ENCODE assay signal across 8 cellular contexts in genomic region chr15:64905119-64905831, GRCh38. TPM values are rescaled to one million over a fixed set of nuclear protein-coding genes. Genes with fewer than 3 reads are reported as not detected.
A peak's percentile ranks its signal among the peaks of the same experiment; 100 is the strongest.
DNase-seq lines count a peak whose midpoint lies in the region; ATAC-seq and TF ChIP-seq lines count a peak whose summit lies in the region.

No MANE protein-coding gene starts in this region.

- H3K9me3 Mint-ChIP-seq in glutamatergic neuron (ENCODE audit: unreplicated experiment): peaks cover 15% of the 10 kb centered on the region

- CTCF ChIA-PET in HCT116 (lab: Charles Lee): no interaction called here

- RAD21 ChIA-PET in HCT116 (lab: Charles Lee; ENCODE audit: low non-redundant PET in 1 of 2, low total read pairs in 2 of 2, uncharacterized antibody in 2 of 2, unreplicated experiment in 2 of 2): no interaction called here

- H3K27ac Mint-ChIP-seq in glutamatergic neuron (ENCODE audit: unreplicated experiment): peak overlapping the region; percentile 95

- peak overlapping the region; percentile 91 for H3K4me3 Mint-ChIP-seq in glutamatergic neuron (ENCODE audit: unreplicated experiment)

- H3K4me1 ChIP-seq in BLaER1: peaks cover 21% of the 10 kb centered on the region
- H3K4me1 ChIP-seq in HCT116 (ENCODE audit: control insufficient read depth in 1 of 2, insufficient read depth in 2 of 2, low read length in 2 of 2): peaks cover 0 to 4% of the 10 kb centered on the region in 2 experiments; a peak in 1 of 4 replicates
- peaks cover 0 to 14% of the 10 kb centered on the region in 2 donors for H3K4me1 ChIP-seq in thoracic aorta (ENCODE audit: control insufficient read depth in 1 of 2, low read depth in 2 of 2)

- no peaks in the 10 kb centered on the region for H3K79me2 ChIP-seq in HCT116 (ENCODE audit: insufficient read depth, low read length)

- POLR2A ChIA-PET in HCT116 (lab: Charles Lee): no interaction called here

- H3K4me2 ChIP-seq in BLaER1: peak overlapping the region; percentile 68
- peak overlapping the region; percentile 15; the same call in 1 of the 2 replicates for H3K4me2 ChIP-seq in HCT116 (ENCODE audit: low read length)

- no peaks in the 10 kb centered on the region for H3K36me3 ChIP-seq in BLaER1
- no peaks in the 10 kb centered on the region for H3K36me3 ChIP-seq in HCT116 (ENCODE audit: control insufficient read depth in 1 of 2, insufficient read depth in 2 of 2, low read length in 2 of 2)
- peaks cover 2% of the 10 kb centered on the region for H3K36me3 ChIP-seq in thoracic aorta

- peaks cover 11% of the 10 kb centered on the region for H3K36me3 Mint-ChIP-seq in glutamatergic neuron (ENCODE audit: unreplicated experiment)

- H2AFZ ChIP-seq in HCT116 (ENCODE audit: low read depth, low read length, poor library complexity, severe bottlenecking): no peak overlapping the region

- peak; percentile 47 for TF ChIP-seq RAD21 in HCT116 (IDR thresholded peaks at IDR 0.05; ENCODE audit: low read depth)

- H3K27me3 ChIP-seq in BLaER1 (no peaks in the 10 kb centered on the region), HCT116 (ENCODE audit: insufficient read depth, low read length) (no peaks in the 10 kb centered on the region), thoracic aorta (replicated peaks; ENCODE audit: insufficient read depth) (no peaks in the 10 kb centered on the region)

- no TSS peak for BruUV-seq in HCT116 (replicated peaks; lab: Mats Ljungman, UMichigan)

- peaks cover 5% of the 10 kb centered on the region for H3K4me1 Mint-ChIP-seq in glutamatergic neuron (ENCODE audit: low read depth, unreplicated experiment)

- H3K9ac ChIP-seq in BLaER1 (no peak overlapping the region), HCT116 (ENCODE audit: low read length) (no peak overlapping the region)

- no peak overlapping the region for H3K4me3 ChIP-seq in BLaER1
- no peak overlapping the region for H3K4me3 ChIP-seq in HCT116 (replicated peaks in 1 of 2; ENCODE audit: low read depth in 1 of 2, low read length in 2 of 2)
- peak overlapping the region; percentile 58 for H3K4me3 ChIP-seq in thoracic aorta

- peak; percentile 92 for ATAC-seq in HCT116
- no peak for ATAC-seq in thoracic aorta (ENCODE audit: insufficient number of reproducible peaks, low FRiP score, low read depth)

- TF ChIP-seq POLR2A in HCT116 (IDR thresholded peaks at IDR 0.05; ENCODE audit: borderline replicate concordance, extremely low read depth, insufficient read depth, insufficient read length): no peak

- no peaks in the 10 kb centered on the region for H3K9me2 ChIP-seq in HCT116 (ENCODE audit: insufficient read depth)

- no peaks in the 10 kb centered on the region for H4K20me1 ChIP-seq in BLaER1
- no peaks in the 10 kb centered on the region for H4K20me1 ChIP-seq in HCT116 (ENCODE audit: insufficient read depth)

- DNase-seq in HCT116 (ENCODE audit: low read depth, low spot score) (no peak), SHP77 treated with DMSO at 0.1 percent for 48 hours (lab: John Stamatoyannopoulos, UW) (peak; percentile 55), glutamatergic neuron (peak; percentile 91), nucleus accumbens (lab: John Stamatoyannopoulos, UW) (peak in 52 of 56 donors; percentile 18 to 85 (median 57)), thoracic aorta (ENCODE audit: low spot score) (no peak), NCI-H748 (lab: John Stamatoyannopoulos, UW; ENCODE audit: unreplicated experiment) (no peak)
- DNase-seq in activated naive CD4-positive, alpha-beta T cell treated with anti-CD3 and anti-CD28 coated beads, Interleukin-2, amount 50 U/mL, for 16 hours: peak; percentile 83

- no peaks in the 10 kb centered on the region for H3K27me3 Mint-ChIP-seq in glutamatergic neuron (ENCODE audit: unreplicated experiment)

- TF ChIP-seq CTCF in HCT116 (IDR thresholded peaks at IDR 0.05 in 2 of 3, conservative IDR thresholded peaks at IDR 0.05 in 1 of 3; ENCODE audit: borderline replicate concordance in 1 of 3, insufficient read depth in 1 of 3, low read depth in 2 of 3, low read length in 2 of 3): peak; percentile 24 to 51 (median 48); a peak in 4 of 6 replicates
- TF ChIP-seq CTCF in glutamatergic neuron (IDR thresholded peaks at IDR 0.05; ENCODE audit: partially characterized antibody, unreplicated experiment): peak; percentile 76
- TF ChIP-seq CTCF in thoracic aorta (IDR thresholded peaks at IDR 0.05): peak; percentile 78

- H3K27ac ChIP-seq in BLaER1 (no peak overlapping the region), HCT116 (ENCODE audit: low read depth, low read length) (no peak overlapping the region), thoracic aorta (no peak overlapping the region)

- H3K9me3 ChIP-seq in BLaER1 (peaks cover 14% of the 10 kb centered on the region), HCT116 (ENCODE audit: control insufficient read depth in 1 of 2, insufficient read depth in 1 of 2, low read depth in 1 of 2, low read length in 2 of 2) (peaks cover 0 to 3% of the 10 kb centered on the region in 2 experiments; a peak in 1 of 4 replicates), thoracic aorta (peaks cover 9% of the 10 kb centered on the region)

- intact Hi-C loops in HCT116 (cut with micrococcal nuclease): no loop called here

TF ChIP-seq in HCT116, 20 proteins besides CTCF, POLR2A, EP300 and RAD21:
- TF ChIP-seq ZFX (IDR thresholded peaks at IDR 0.05): no peak
- no peak for TF ChIP-seq FOSL1 (IDR thresholded peaks at IDR 0.05; ENCODE audit: low read depth)
- TF ChIP-seq CEBPB (IDR thresholded peaks at IDR 0.05; ENCODE audit: low read depth): no peak
- no peak for TF ChIP-seq YY1 (IDR thresholded peaks at IDR 0.05; ENCODE audit: extremely low read depth, insufficient replicate concordance, low read depth, low read length)

RNA-seq across cellular contexts. Expression of gene ANKDD1A, which starts 6.4 kb away (rescaled TPM):
- total RNA-seq in HCT116 (2021; ENCODE audit: unreplicated experiment) (8.1 TPM), glutamatergic neuron (ENCODE audit: unreplicated experiment) (6.8 TPM), thoracic aorta (10 to 100 TPM; 27.5 to 58.1 TPM)
- 5.7 and 6.5 TPM in 2 replicates for polyA plus RNA-seq in HCT116 (2012)

Comparison
In these comparisons a context has a peak if more than half of its experiments do, and no peak if none do; other contexts are left out.
1. DNase-seq: peak in SHP77 treated with DMSO at 0.1 percent for 48 hours (single experiment), activated naive CD4-positive, alpha-beta T cell treated with anti-CD3 and anti-CD28 coated beads, Interleukin-2, amount 50 U/mL, for 16 hours (single experiment), glutamatergic neuron (single experiment) and nucleus accumbens (52 of 56); none in HCT116 (single experiment), thoracic aorta (single experiment) and NCI-H748 (single experiment).
2. Peak in every context shown above with its lines, with median percentiles within 50 percentile points of each other: CTCF ChIP-seq.